ENCODE assay signal across 22 cellular contexts in genomic region chr1:205276334-205277065, GRCh38. TPM values are rescaled to one million over a fixed set of nuclear protein-coding genes. Genes with fewer than 3 reads are reported as not detected.
DNase-seq lines count a peak whose midpoint lies in the region; ATAC-seq, FAIRE-seq and TF ChIP-seq lines count a peak whose summit lies in the region.
"Had no signal": no experiment of that assay in that cellular context is flagged by ENCODE, and none has a peak within 500 bp of the region (broad histone marks: within the 10 kb centered on the region; RNA-seq: fewer than 3 reads in every experiment).

No MANE protein-coding gene starts in this region.

- intact Hi-C loops in posterior vena cava (cut with DNase I) (no loop called here), esophagus muscularis mucosa (cut with DNase I) (no loop called here)

- no peak for TF ChIP-seq CTCF in VCaP (conservative IDR thresholded peaks at IDR 0.05)
- TF ChIP-seq CTCF in foreskin keratinocyte (conservative IDR thresholded peaks at IDR 0.05) = peak; percentile 8
- no peak for TF ChIP-seq CTCF in osteoblast (IDR thresholded peaks at IDR 0.05; ENCODE audit: extremely low read depth, low read depth, low read length)
- no peak for TF ChIP-seq CTCF in esophagus muscularis mucosa (IDR thresholded peaks at IDR 0.05)

- 0 out of 2 replicates have a peak, but pooled peaks have one; percentile 13 for TF ChIP-seq POLR2A in H54 (IDR thresholded peaks at IDR 0.05; ENCODE audit: low read depth, low read length)
- no peak for TF ChIP-seq POLR2A in esophagus muscularis mucosa (IDR thresholded peaks at IDR 0.05; ENCODE audit: low read depth)
- no peak for TF ChIP-seq POLR2A in GM12892 (IDR thresholded peaks at IDR 0.05; ENCODE audit: low read depth, low read length)

- H3K4me3 ChIP-seq in osteoblast (ENCODE audit: insufficient read depth, low read length) (no peak overlapping the region), esophagus muscularis mucosa (no peak overlapping the region)
- H3K4me3 ChIP-seq: left lung, prostate gland had no signal

- H3K36me3 ChIP-seq in osteoblast (ENCODE audit: insufficient read depth, low read length) (no peaks in the 10 kb centered on the region), esophagus muscularis mucosa (peaks cover 0 to 12% (median 5%) of the 10 kb centered on the region in 4 donors)
- H3K36me3 ChIP-seq: BE2C, left lung, prostate gland had no signal

- WGBS in esophagus muscularis mucosa = 91% methylated on average over 9 of the region's 13 CpGs

- no peaks in the 10 kb centered on the region for H3K9me3 ChIP-seq in osteoblast (ENCODE audit: low read depth, low read length)
- no peaks in the 10 kb centered on the region for H3K9me3 ChIP-seq in esophagus muscularis mucosa
- H3K9me3 ChIP-seq: BE2C, left lung, prostate gland had no signal

- no peaks in the 10 kb centered on the region for H4K20me1 ChIP-seq in osteoblast (ENCODE audit: insufficient read depth, low read length)

- H3K4me1 ChIP-seq in foreskin keratinocyte = peaks cover 5% of the 10 kb centered on the region
- peaks cover 3% of the 10 kb centered on the region for H3K4me1 ChIP-seq in osteoblast (ENCODE audit: insufficient read depth, low read length)
- H3K4me1 ChIP-seq in esophagus muscularis mucosa = peaks cover 1 to 16% (median 10%) of the 10 kb centered on the region in 4 donors
- H3K4me1 ChIP-seq: BE2C, prostate gland had no signal

- H3K27me3 ChIP-seq in foreskin keratinocyte (no peaks in the 10 kb centered on the region), osteoblast (ENCODE audit: insufficient read depth, low read length) (no peaks in the 10 kb centered on the region), esophagus muscularis mucosa (no peaks in the 10 kb centered on the region)
- H3K27me3 ChIP-seq: BE2C, left lung had no signal

- no peak overlapping the region for H3K4me2 ChIP-seq in osteoblast (ENCODE audit: insufficient read depth, low read length)

- DNase-seq in H54 (ENCODE audit: insufficient read length, low spot score) (no peak), foreskin keratinocyte (peak in 1 of 2 donors; percentile 50), osteoblast (ENCODE audit: insufficient read length, low spot score, missing footprints) (peak; percentile 50), posterior vena cava (ENCODE audit: low spot score) (no peak), esophagus muscularis mucosa (ENCODE audit: extremely low spot score) (no peak), GM12892 (ENCODE audit: insufficient read length) (no peak)
- DNase-seq: activated CD4-positive, alpha-beta T cell treated with anti-CD3 and anti-CD28 coated beads, Interleukin-2, amount 50 U/mL, for 48 hours; activated T-cell treated with anti-CD3 and anti-CD28 coated beads, Interleukin-2, amount 50 U/mL, for 48 hours; BE2C; DMS 273 treated with DMSO at 0.1 percent for 48 hours; effector CD8-positive, alpha-beta T cell; GF-D8; GOT3; KBM-7; left lung; NCI-H1105; NCI-H774; small intestine had no signal

- ATAC-seq in foreskin keratinocyte (peak; percentile 71), HG03108 (IDR thresholded peaks at IDR 0.05; ENCODE audit: unreplicated experiment) (no peak)
- ATAC-seq: left lung had no signal

- H3K79me2 ChIP-seq in osteoblast (ENCODE audit: insufficient read depth, low read length) = no peaks in the 10 kb centered on the region

- H2AFZ ChIP-seq in osteoblast (ENCODE audit: low read length) = no peak overlapping the region

- no peak for TF ChIP-seq EP300 in esophagus muscularis mucosa (IDR thresholded peaks at IDR 0.05)

- H3K27ac ChIP-seq in VCaP (peak overlapping the region; percentile 67; the same call in 1 of the 2 replicates), foreskin keratinocyte (peak overlapping the region; percentile 43), osteoblast (ENCODE audit: low read depth, low read length) (no peak overlapping the region), esophagus muscularis mucosa (replicated peaks in 1 of 4) (no peak overlapping the region)
- H3K27ac ChIP-seq: left lung, prostate gland had no signal

- FAIRE-seq in H54 (lab: Jason Lieb, UNC) (no peak), GM12892 (lab: Jason Lieb, UNC) (no peak)
- FAIRE-seq: GM12891, small intestine had no signal

RNA-seq across cellular contexts. Expression of gene NUAK2, which starts 45.0 kb away (rescaled TPM):
- total RNA-seq in foreskin keratinocyte (15.1 and 21.6 TPM in 2 replicates), osteoblast (2.7 and 3.6 TPM in 2 replicates), posterior vena cava (1 to 10 TPM; 1.1 to 1.5 TPM), esophagus muscularis mucosa (under 1 TPM; 0.42 to 0.86 (median 0.74) TPM)
- 9.5 and 12.4 TPM in 2 replicates for polyA plus RNA-seq in foreskin keratinocyte
- 1.4 TPM for polyA plus RNA-seq in GM12892 (2012; ENCODE audit: missing spikeins)

RNA-seq across cellular contexts. Expression of gene TMCC2, which starts 48.8 kb away (rescaled TPM):
- total RNA-seq in foreskin keratinocyte = 1.7 and 1.8 TPM in 2 replicates
- polyA plus RNA-seq in foreskin keratinocyte = 1.4 and 1.5 TPM in 2 replicates
- 1.8 and 2.9 TPM in 2 replicates for total RNA-seq in osteoblast
- 1 to 10 TPM; 4.1 to 4.6 TPM for total RNA-seq in posterior vena cava
- total RNA-seq in esophagus muscularis mucosa = 1 to 10 TPM; 4.1 to 8.2 (median 5.9) TPM
- 1.1 TPM for polyA plus RNA-seq in GM12892 (2012; ENCODE audit: missing spikeins)

Comparison
In these comparisons a context has a peak if more than half of its experiments do, and no peak if none do; other contexts are left out.
1. H3K27ac ChIP-seq: peak in VCaP (single experiment) and foreskin keratinocyte (single experiment); none in osteoblast (single experiment) and esophagus muscularis mucosa (0 of 4).